Comparison of ENCODE assay signal across 18 cellular contexts in genomic region chr17:5127910-5128309, GRCh38. TPM values are rescaled to one million over a fixed set of nuclear protein-coding genes. Genes with fewer than 3 reads are reported as not detected.
A peak's percentile ranks its signal among the peaks of the same experiment; 100 is the strongest.
DNase-seq lines count a peak whose midpoint lies in the region; ATAC-seq, FAIRE-seq and TF ChIP-seq lines count a peak whose summit lies in the region.
"Had no signal": no experiment of that assay in that cellular context is flagged by ENCODE, and none has a peak within 500 bp of the region (broad histone marks: within the 10 kb centered on the region; RNA-seq: fewer than 3 reads in every experiment).

No MANE protein-coding gene starts in this region.

- TF ChIP-seq CTCF in colonic mucosa (IDR thresholded peaks at IDR 0.05) = no peak
- TF ChIP-seq CTCF in kidney (IDR thresholded peaks at IDR 0.05; ENCODE audit: borderline replicate concordance, extremely low read depth, insufficient read depth) = no peak
- no peak for TF ChIP-seq CTCF in type B pancreatic cell (conservative IDR thresholded peaks at IDR 0.05)

- H3K4me1 Mint-ChIP-seq in activated CD4-positive, alpha-beta memory T cell treated with anti-CD3 and anti-CD28 coated beads for 36 hours (ENCODE audit: low read depth) = no peaks in the 10 kb centered on the region
- no peaks in the 10 kb centered on the region for H3K4me1 Mint-ChIP-seq in activated CD4-positive, alpha-beta memory T cell treated with anti-CD3 and anti-CD28 coated beads, Interleukin-2, amount 10 ng/mL, durations not matched to agents 7 days and 5 days
- no peaks in the 10 kb centered on the region for H3K4me1 Mint-ChIP-seq in type B pancreatic cell (ENCODE audit: unreplicated experiment)
- H3K4me1 Mint-ChIP-seq: H9 had no signal

- H3K36me3 ChIP-seq in colonic mucosa = no peaks in the 10 kb centered on the region
- H3K36me3 ChIP-seq in kidney (ENCODE audit: control insufficient read depth in 1 of 2, insufficient read depth in 2 of 2, low read length in 2 of 2) = no peaks in the 10 kb centered on the region
- H3K36me3 ChIP-seq: BLaER1 treated with 17β-estradiol and CSF1 and Interleukin-3, amounts not matched to agents 10 nM and 100 nM had no signal

- intact Hi-C loops in activated CD4-positive, alpha-beta memory T cell treated with anti-CD3 and anti-CD28 coated beads for 36 hours (cut with micrococcal nuclease) = no loop called here
- intact Hi-C loops in colonic mucosa (cut with DNase I) = no loop called here
- intact Hi-C loops in kidney (cut with DNase I) = no loop called here

- H3K9me3 Mint-ChIP-seq in activated CD4-positive, alpha-beta memory T cell treated with anti-CD3 and anti-CD28 coated beads for 36 hours = no peaks in the 10 kb centered on the region
- H3K9me3 Mint-ChIP-seq in activated CD4-positive, alpha-beta memory T cell treated with anti-CD3 and anti-CD28 coated beads, Interleukin-2, amount 10 ng/mL, durations not matched to agents 7 days and 5 days = no peaks in the 10 kb centered on the region
- no peaks in the 10 kb centered on the region for H3K9me3 Mint-ChIP-seq in type B pancreatic cell
- H3K9me3 Mint-ChIP-seq: CD8-positive, alpha-beta T cell; H9 had no signal

- H3K9me3 ChIP-seq in colonic mucosa = no peaks in the 10 kb centered on the region
- H3K9me3 ChIP-seq in kidney (ENCODE audit: control insufficient read depth in 1 of 2, low read length in 2 of 2) = no peaks in the 10 kb centered on the region
- H3K9me3 ChIP-seq: BLaER1 treated with 17β-estradiol and CSF1 and Interleukin-3, amounts not matched to agents 10 nM and 100 nM had no signal

- no peak for ATAC-seq in HG03097 (IDR thresholded peaks at IDR 0.05; ENCODE audit: low FRiP score, unreplicated experiment)
- ATAC-seq: CD8-positive, alpha-beta T cell had no signal

- CTCF ChIA-PET in activated CD4-positive, alpha-beta memory T cell treated with anti-CD3 and anti-CD28 coated beads for 36 hours (lab: Charles Lee) = no interaction called here
- CTCF ChIA-PET in activated CD4-positive, alpha-beta memory T cell treated with anti-CD3 and anti-CD28 coated beads, Interleukin-2, amount 10 ng/mL, durations not matched to agents 7 days and 5 days (lab: Charles Lee) = no interaction called here

- no peak overlapping the region for H3K4me3 ChIP-seq in colonic mucosa
- no peak overlapping the region for H3K4me3 ChIP-seq in kidney (ENCODE audit: low read length in 2 of 2)
- H3K4me3 ChIP-seq: BLaER1 treated with 17β-estradiol and CSF1 and Interleukin-3, amounts not matched to agents 10 nM and 100 nM had no signal

- no peak overlapping the region for H3K9ac ChIP-seq in colonic mucosa (ENCODE audit: low read depth in 2 of 2, low read length in 2 of 2)
- H3K9ac ChIP-seq in kidney (ENCODE audit: low read length in 2 of 2) = no peak overlapping the region
- H3K9ac ChIP-seq: BLaER1 treated with 17β-estradiol and CSF1 and Interleukin-3, amounts not matched to agents 10 nM and 100 nM had no signal

- H3K27me3 ChIP-seq in colonic mucosa = no peaks in the 10 kb centered on the region

- no peak overlapping the region for H3K27ac Mint-ChIP-seq in activated CD4-positive, alpha-beta memory T cell treated with anti-CD3 and anti-CD28 coated beads for 36 hours
- H3K27ac Mint-ChIP-seq in activated CD4-positive, alpha-beta memory T cell treated with anti-CD3 and anti-CD28 coated beads, Interleukin-2, amount 10 ng/mL, durations not matched to agents 7 days and 5 days = no peak overlapping the region
- H3K27ac Mint-ChIP-seq in type B pancreatic cell = no peak overlapping the region
- H3K27ac Mint-ChIP-seq: B cell; CD8-positive, alpha-beta T cell had no signal

- H3K4me3 Mint-ChIP-seq in activated CD4-positive, alpha-beta memory T cell treated with anti-CD3 and anti-CD28 coated beads for 36 hours = no peak overlapping the region
- H3K4me3 Mint-ChIP-seq in activated CD4-positive, alpha-beta memory T cell treated with anti-CD3 and anti-CD28 coated beads, Interleukin-2, amount 10 ng/mL, durations not matched to agents 7 days and 5 days = no peak overlapping the region
- no peak overlapping the region for H3K4me3 Mint-ChIP-seq in type B pancreatic cell
- H3K4me3 Mint-ChIP-seq: B cell; CD8-positive, alpha-beta T cell; H9 had no signal

- POLR2A ChIA-PET in activated CD4-positive, alpha-beta memory T cell treated with anti-CD3 and anti-CD28 coated beads for 36 hours (lab: Charles Lee) = no interaction called here
- POLR2A ChIA-PET in activated CD4-positive, alpha-beta memory T cell treated with anti-CD3 and anti-CD28 coated beads, Interleukin-2, amount 10 ng/mL, durations not matched to agents 7 days and 5 days (lab: Charles Lee) = no interaction called here

- DNase-seq in activated CD4-positive, alpha-beta memory T cell treated with anti-CD3 and anti-CD28 coated beads for 36 hours = peak; percentile 6
- no peak for DNase-seq in activated CD4-positive, alpha-beta memory T cell treated with anti-CD3 and anti-CD28 coated beads, Interleukin-2, amount 10 ng/mL, durations not matched to agents 7 days and 5 days
- DNase-seq in colonic mucosa (peak; percentile 7), kidney (peak; percentile 18), type B pancreatic cell (ENCODE audit: extremely low spot score, unreplicated experiment) (peak; percentile 34), dermis blood vessel endothelial cell (no peak)
- DNase-seq: 8988T; Calu3; CD8-positive, alpha-beta T cell; DMS79 treated with DMSO at 0.1 percent for 48 hours; GF-D8; H9 had no signal

- no peaks in the 10 kb centered on the region for H3K4me1 ChIP-seq in colonic mucosa
- no peaks in the 10 kb centered on the region for H3K4me1 ChIP-seq in kidney (ENCODE audit: control insufficient read depth in 1 of 2, insufficient read depth in 1 of 2, low read depth in 1 of 2, low read length in 2 of 2)
- H3K4me1 ChIP-seq: BLaER1 treated with 17β-estradiol and CSF1 and Interleukin-3, amounts not matched to agents 10 nM and 100 nM had no signal

- FAIRE-seq in kidney (lab: Jason Lieb, UNC) = no peak
- FAIRE-seq: H1 had no signal

- peaks cover 16% of the 10 kb centered on the region for H3K27me3 Mint-ChIP-seq in activated CD4-positive, alpha-beta memory T cell treated with anti-CD3 and anti-CD28 coated beads for 36 hours
- H3K27me3 Mint-ChIP-seq in activated CD4-positive, alpha-beta memory T cell treated with anti-CD3 and anti-CD28 coated beads, Interleukin-2, amount 10 ng/mL, durations not matched to agents 7 days and 5 days = peaks cover 18% of the 10 kb centered on the region
- peaks cover 26% of the 10 kb centered on the region for H3K27me3 Mint-ChIP-seq in type B pancreatic cell

- H3K27ac ChIP-seq in colonic mucosa = no peak overlapping the region
- H3K27ac ChIP-seq in kidney (ENCODE audit: low read depth in 2 of 2, low read length in 2 of 2) = no peak overlapping the region
- H3K27ac ChIP-seq: BLaER1 treated with 17β-estradiol and CSF1 and Interleukin-3, amounts not matched to agents 10 nM and 100 nM had no signal

- no peaks in the 10 kb centered on the region for H3K36me3 Mint-ChIP-seq in activated CD4-positive, alpha-beta memory T cell treated with anti-CD3 and anti-CD28 coated beads for 36 hours
- H3K36me3 Mint-ChIP-seq in activated CD4-positive, alpha-beta memory T cell treated with anti-CD3 and anti-CD28 coated beads, Interleukin-2, amount 10 ng/mL, durations not matched to agents 7 days and 5 days (ENCODE audit: low read depth) = no peaks in the 10 kb centered on the region
- no peaks in the 10 kb centered on the region for H3K36me3 Mint-ChIP-seq in type B pancreatic cell
- H3K36me3 Mint-ChIP-seq: CD8-positive, alpha-beta T cell had no signal

RNA-seq across cellular contexts. Expression of gene USP6, which starts 12.1 kb away (rescaled TPM):
- under 1 TPM; 0.05 TPM for total RNA-seq in activated CD4-positive, alpha-beta memory T cell treated with anti-CD3 and anti-CD28 coated beads for 36 hours
- under 1 TPM; 0.08 to 0.10 TPM for total RNA-seq in activated CD4-positive, alpha-beta memory T cell treated with anti-CD3 and anti-CD28 coated beads, Interleukin-2, amount 10 ng/mL, durations not matched to agents 7 days and 5 days
- total RNA-seq in colonic mucosa (under 1 TPM in 1 of 2 donors, not detected in 1; 0.13 TPM), kidney (0.19 TPM), type B pancreatic cell (ENCODE audit: low replicate concordance) (0.07 and 0.22 TPM in 2 replicates), dermis blood vessel endothelial cell (0.05 TPM in 1 of 2 replicates, not detected in the other)
- polyA plus RNA-seq in kidney (ENCODE audit: insufficient read depth, low read depth, low replicate concordance) = 0.06 TPM
- total RNA-seq: Calu3, HT-29 had no signal
- polyA plus RNA-seq: AG04450 had no signal

RNA-seq across cellular contexts. Expression of gene ZNF232, which starts 16.2 kb away (rescaled TPM):
- 10 to 100 TPM; 13.6 to 14.2 TPM for total RNA-seq in activated CD4-positive, alpha-beta memory T cell treated with anti-CD3 and anti-CD28 coated beads for 36 hours
- 1 to 10 TPM; 6.4 to 6.7 TPM for total RNA-seq in activated CD4-positive, alpha-beta memory T cell treated with anti-CD3 and anti-CD28 coated beads, Interleukin-2, amount 10 ng/mL, durations not matched to agents 7 days and 5 days
- total RNA-seq in colonic mucosa = 10 to 100 TPM in 1 of 2 donors, 1 to 10 TPM in 1; 8.0 to 10.9 TPM
- total RNA-seq in kidney = 8.0 TPM
- polyA plus RNA-seq in kidney (ENCODE audit: insufficient read depth, low read depth, low replicate concordance) = 6.9 TPM
- total RNA-seq in type B pancreatic cell (ENCODE audit: low replicate concordance) = 16.2 and 25.8 TPM in 2 replicates
- total RNA-seq in dermis blood vessel endothelial cell = 6.2 and 6.3 TPM in 2 replicates

RNA-seq across cellular contexts. Expression of gene ZFP3, which starts 49.6 kb away (rescaled TPM):
- 1 to 10 TPM; 1.8 to 1.9 TPM for total RNA-seq in activated CD4-positive, alpha-beta memory T cell treated with anti-CD3 and anti-CD28 coated beads for 36 hours
- 1 to 10 TPM; 2.9 to 3.4 TPM for total RNA-seq in activated CD4-positive, alpha-beta memory T cell treated with anti-CD3 and anti-CD28 coated beads, Interleukin-2, amount 10 ng/mL, durations not matched to agents 7 days and 5 days
- total RNA-seq in colonic mucosa (1 to 10 TPM; 6.2 to 6.3 TPM), kidney (10.0 TPM), type B pancreatic cell (ENCODE audit: low replicate concordance) (0.53 and 2.3 TPM in 2 replicates), dermis blood vessel endothelial cell (1.9 and 2.0 TPM in 2 replicates)
- 3.4 TPM for polyA plus RNA-seq in kidney (ENCODE audit: insufficient read depth, low read depth, low replicate concordance)
- total RNA-seq: Calu3 had no signal

Comparison
In these comparisons a context has a peak if more than half of its experiments do, and no peak if none do; other contexts are left out.
1. DNase-seq: peak in activated CD4-positive, alpha-beta memory T cell treated with anti-CD3 and anti-CD28 coated beads for 36 hours (single experiment), colonic mucosa (single experiment), kidney (single experiment) and type B pancreatic cell (single experiment); none in activated CD4-positive, alpha-beta memory T cell treated with anti-CD3 and anti-CD28 coated beads, Interleukin-2, amount 10 ng/mL, durations not matched to agents 7 days and 5 days (single experiment) and dermis blood vessel endothelial cell (single experiment).